ENCODE assay signal across 1 cellular context in the genomic region with DNA sequence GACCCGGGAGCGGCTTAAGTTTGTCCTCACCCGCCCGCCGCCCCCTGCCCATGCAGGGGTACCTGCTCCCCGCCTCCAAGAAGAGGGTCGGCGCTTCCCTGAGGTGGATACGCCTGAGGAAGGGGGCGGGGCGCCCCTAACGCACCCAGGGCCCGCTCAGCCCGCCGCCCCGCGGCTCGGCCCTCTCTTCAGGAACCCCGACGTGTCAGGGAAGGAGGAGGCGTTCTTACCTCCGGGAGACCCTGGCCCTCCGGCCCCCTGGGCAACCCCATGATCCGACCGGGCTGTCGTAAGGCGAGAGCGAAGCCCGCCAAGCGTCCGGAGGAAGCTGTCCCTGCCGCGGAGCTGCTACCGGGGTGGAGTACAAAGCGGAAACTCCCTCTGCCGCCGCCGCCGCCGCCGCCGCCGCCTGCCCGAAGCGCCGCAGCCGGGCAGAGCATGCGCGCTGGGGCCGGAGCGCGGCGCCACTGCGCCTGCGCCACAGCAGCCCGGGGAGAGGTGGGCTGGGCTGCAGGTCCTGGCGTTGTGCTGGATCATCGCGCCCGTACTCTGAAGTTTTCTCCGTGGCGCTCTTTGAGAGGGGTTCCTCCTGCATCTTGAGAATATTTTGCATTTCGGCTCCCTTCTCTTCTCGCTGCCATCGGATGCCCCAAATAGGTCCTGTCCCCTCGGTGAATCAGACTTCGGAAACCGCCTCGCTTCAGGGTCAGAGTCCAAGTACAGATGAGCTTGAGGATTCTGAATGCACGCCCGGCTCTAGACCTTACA.
TF ChIP-seq lines count a peak whose summit lies in the region.

A gene with protein sequence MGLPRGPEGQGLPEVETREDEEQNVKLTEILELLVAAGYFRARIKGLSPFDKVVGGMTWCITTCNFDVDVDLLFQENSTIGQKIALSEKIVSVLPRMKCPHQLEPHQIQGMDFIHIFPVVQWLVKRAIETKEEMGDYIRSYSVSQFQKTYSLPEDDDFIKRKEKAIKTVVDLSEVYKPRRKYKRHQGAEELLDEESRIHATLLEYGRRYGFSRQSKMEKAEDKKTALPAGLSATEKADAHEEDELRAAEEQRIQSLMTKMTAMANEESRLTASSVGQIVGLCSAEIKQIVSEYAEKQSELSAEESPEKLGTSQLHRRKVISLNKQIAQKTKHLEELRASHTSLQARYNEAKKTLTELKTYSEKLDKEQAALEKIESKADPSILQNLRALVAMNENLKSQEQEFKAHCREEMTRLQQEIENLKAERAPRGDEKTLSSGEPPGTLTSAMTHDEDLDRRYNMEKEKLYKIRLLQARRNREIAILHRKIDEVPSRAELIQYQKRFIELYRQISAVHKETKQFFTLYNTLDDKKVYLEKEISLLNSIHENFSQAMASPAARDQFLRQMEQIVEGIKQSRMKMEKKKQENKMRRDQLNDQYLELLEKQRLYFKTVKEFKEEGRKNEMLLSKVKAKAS (minus strand): TSS at position 347 of the 768 bp plus-strand sequence. CDS start 75 bp downstream, at position 272.

TF ChIP-seq in K562, 482 proteins besides CTCF, POLR2A, EP300 and RAD21 (continued from another document and continues in another):
- TF ChIP-seq, protein P1, sequence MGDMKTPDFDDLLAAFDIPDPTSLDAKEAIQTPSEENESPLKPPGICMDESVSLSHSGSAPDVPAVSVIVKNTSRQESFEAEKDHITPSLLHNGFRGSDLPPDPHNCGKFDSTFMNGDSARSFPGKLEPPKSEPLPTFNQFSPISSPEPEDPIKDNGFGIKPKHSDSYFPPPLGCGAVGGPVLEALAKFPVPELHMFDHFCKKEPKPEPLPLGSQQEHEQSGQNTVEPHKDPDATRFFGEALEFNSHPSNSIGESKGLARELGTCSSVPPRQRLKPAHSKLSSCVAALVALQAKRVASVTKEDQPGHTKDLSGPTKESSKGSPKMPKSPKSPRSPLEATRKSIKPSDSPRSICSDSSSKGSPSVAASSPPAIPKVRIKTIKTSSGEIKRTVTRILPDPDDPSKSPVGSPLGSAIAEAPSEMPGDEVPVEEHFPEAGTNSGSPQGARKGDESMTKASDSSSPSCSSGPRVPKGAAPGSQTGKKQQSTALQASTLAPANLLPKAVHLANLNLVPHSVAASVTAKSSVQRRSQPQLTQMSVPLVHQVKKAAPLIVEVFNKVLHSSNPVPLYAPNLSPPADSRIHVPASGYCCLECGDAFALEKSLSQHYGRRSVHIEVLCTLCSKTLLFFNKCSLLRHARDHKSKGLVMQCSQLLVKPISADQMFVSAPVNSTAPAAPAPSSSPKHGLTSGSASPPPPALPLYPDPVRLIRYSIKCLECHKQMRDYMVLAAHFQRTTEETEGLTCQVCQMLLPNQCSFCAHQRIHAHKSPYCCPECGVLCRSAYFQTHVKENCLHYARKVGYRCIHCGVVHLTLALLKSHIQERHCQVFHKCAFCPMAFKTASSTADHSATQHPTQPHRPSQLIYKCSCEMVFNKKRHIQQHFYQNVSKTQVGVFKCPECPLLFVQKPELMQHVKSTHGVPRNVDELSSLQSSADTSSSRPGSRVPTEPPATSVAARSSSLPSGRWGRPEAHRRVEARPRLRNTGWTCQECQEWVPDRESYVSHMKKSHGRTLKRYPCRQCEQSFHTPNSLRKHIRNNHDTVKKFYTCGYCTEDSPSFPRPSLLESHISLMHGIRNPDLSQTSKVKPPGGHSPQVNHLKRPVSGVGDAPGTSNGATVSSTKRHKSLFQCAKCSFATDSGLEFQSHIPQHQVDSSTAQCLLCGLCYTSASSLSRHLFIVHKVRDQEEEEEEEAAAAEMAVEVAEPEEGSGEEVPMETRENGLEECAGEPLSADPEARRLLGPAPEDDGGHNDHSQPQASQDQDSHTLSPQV (IDR thresholded peaks at IDR 0.05), result no peak
- TF ChIP-seq, protein P2, sequence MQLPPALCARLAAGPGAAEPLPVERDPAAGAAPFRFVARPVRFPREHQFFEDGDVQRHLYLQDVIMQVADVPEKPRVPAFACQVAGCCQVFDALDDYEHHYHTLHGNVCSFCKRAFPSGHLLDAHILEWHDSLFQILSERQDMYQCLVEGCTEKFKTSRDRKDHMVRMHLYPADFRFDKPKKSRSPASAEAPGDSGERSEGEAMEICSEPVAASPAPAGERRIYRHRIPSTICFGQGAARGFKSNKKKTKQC (CRISPR knock-in tag; IDR thresholded peaks at IDR 0.05), result no peak
- TF ChIP-seq RBFOX2 (IDR thresholded peaks at IDR 0.05; ENCODE audit: low read depth, low read length) (peak; percentile 79), SETDB1 (IDR thresholded peaks at IDR 0.05; ENCODE audit: low read length) (no peak), ASH1L (IDR thresholded peaks at IDR 0.05; ENCODE audit: borderline replicate concordance, low read depth, partially characterized antibody) (no peak), HMGN3 (IDR thresholded peaks at IDR 0.05; ENCODE audit: borderline replicate concordance, extremely low read depth, insufficient read length, low read depth, low read length) (peak; percentile 51), TAF9B (IDR thresholded peaks at IDR 0.05; ENCODE audit: partially characterized antibody) (no peak), L3MBTL2 (IDR thresholded peaks at IDR 0.05) (peak; percentile 55), RFX5 (IDR thresholded peaks at IDR 0.05; ENCODE audit: low read depth, low read length) (no peak), ETV5 (CRISPR knock-in tag; IDR thresholded peaks at IDR 0.05; ENCODE audit: low read depth) (no peak), NR4A1 (CRISPR knock-in tag; IDR thresholded peaks at IDR 0.05) (no peak), NR4A1 (tag; IDR thresholded peaks at IDR 0.05) (no peak), ZC3H4 (CRISPR knock-in tag; IDR thresholded peaks at IDR 0.05; ENCODE audit: borderline replicate concordance) (no peak), ZFP36 (IDR thresholded peaks at IDR 0.05; ENCODE audit: low read depth, low read length, partially characterized antibody) (no peak)
- TF ChIP-seq, protein P3, sequence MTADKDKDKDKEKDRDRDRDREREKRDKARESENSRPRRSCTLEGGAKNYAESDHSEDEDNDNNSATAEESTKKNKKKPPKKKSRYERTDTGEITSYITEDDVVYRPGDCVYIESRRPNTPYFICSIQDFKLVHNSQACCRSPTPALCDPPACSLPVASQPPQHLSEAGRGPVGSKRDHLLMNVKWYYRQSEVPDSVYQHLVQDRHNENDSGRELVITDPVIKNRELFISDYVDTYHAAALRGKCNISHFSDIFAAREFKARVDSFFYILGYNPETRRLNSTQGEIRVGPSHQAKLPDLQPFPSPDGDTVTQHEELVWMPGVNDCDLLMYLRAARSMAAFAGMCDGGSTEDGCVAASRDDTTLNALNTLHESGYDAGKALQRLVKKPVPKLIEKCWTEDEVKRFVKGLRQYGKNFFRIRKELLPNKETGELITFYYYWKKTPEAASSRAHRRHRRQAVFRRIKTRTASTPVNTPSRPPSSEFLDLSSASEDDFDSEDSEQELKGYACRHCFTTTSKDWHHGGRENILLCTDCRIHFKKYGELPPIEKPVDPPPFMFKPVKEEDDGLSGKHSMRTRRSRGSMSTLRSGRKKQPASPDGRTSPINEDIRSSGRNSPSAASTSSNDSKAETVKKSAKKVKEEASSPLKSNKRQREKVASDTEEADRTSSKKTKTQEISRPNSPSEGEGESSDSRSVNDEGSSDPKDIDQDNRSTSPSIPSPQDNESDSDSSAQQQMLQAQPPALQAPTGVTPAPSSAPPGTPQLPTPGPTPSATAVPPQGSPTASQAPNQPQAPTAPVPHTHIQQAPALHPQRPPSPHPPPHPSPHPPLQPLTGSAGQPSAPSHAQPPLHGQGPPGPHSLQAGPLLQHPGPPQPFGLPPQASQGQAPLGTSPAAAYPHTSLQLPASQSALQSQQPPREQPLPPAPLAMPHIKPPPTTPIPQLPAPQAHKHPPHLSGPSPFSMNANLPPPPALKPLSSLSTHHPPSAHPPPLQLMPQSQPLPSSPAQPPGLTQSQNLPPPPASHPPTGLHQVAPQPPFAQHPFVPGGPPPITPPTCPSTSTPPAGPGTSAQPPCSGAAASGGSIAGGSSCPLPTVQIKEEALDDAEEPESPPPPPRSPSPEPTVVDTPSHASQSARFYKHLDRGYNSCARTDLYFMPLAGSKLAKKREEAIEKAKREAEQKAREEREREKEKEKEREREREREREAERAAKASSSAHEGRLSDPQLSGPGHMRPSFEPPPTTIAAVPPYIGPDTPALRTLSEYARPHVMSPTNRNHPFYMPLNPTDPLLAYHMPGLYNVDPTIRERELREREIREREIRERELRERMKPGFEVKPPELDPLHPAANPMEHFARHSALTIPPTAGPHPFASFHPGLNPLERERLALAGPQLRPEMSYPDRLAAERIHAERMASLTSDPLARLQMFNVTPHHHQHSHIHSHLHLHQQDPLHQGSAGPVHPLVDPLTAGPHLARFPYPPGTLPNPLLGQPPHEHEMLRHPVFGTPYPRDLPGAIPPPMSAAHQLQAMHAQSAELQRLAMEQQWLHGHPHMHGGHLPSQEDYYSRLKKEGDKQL (CRISPR knock-in tag; IDR thresholded peaks at IDR 0.05; ENCODE audit: borderline replicate concordance), result no peak
- TF ChIP-seq, protein P4, sequence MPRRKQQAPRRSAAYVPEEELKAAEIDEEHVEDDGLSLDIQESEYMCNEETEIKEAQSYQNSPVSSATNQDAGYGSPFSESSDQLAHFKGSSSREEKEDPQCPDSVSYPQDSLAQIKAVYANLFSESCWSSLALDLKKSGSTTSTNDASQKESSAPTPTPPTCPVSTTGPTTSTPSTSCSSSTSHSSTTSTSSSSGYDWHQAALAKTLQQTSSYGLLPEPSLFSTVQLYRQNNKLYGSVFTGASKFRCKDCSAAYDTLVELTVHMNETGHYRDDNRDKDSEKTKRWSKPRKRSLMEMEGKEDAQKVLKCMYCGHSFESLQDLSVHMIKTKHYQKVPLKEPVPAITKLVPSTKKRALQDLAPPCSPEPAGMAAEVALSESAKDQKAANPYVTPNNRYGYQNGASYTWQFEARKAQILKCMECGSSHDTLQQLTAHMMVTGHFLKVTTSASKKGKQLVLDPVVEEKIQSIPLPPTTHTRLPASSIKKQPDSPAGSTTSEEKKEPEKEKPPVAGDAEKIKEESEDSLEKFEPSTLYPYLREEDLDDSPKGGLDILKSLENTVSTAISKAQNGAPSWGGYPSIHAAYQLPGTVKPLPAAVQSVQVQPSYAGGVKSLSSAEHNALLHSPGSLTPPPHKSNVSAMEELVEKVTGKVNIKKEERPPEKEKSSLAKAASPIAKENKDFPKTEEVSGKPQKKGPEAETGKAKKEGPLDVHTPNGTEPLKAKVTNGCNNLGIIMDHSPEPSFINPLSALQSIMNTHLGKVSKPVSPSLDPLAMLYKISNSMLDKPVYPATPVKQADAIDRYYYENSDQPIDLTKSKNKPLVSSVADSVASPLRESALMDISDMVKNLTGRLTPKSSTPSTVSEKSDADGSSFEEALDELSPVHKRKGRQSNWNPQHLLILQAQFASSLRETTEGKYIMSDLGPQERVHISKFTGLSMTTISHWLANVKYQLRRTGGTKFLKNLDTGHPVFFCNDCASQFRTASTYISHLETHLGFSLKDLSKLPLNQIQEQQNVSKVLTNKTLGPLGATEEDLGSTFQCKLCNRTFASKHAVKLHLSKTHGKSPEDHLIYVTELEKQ (CRISPR knock-in tag; IDR thresholded peaks at IDR 0.05), result no peak
- TF ChIP-seq, protein P5, sequence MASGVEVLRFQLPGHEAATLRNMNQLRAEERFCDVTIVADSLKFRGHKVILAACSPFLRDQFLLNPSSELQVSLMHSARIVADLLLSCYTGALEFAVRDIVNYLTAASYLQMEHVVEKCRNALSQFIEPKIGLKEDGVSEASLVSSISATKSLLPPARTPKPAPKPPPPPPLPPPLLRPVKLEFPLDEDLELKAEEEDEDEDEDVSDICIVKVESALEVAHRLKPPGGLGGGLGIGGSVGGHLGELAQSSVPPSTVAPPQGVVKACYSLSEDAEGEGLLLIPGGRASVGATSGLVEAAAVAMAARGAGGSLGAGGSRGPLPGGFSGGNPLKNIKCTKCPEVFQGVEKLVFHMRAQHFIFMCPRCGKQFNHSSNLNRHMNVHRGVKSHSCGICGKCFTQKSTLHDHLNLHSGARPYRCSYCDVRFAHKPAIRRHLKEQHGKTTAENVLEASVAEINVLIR (CRISPR knock-in tag; IDR thresholded peaks at IDR 0.05), result no peak
- TF ChIP-seq, protein P6, sequence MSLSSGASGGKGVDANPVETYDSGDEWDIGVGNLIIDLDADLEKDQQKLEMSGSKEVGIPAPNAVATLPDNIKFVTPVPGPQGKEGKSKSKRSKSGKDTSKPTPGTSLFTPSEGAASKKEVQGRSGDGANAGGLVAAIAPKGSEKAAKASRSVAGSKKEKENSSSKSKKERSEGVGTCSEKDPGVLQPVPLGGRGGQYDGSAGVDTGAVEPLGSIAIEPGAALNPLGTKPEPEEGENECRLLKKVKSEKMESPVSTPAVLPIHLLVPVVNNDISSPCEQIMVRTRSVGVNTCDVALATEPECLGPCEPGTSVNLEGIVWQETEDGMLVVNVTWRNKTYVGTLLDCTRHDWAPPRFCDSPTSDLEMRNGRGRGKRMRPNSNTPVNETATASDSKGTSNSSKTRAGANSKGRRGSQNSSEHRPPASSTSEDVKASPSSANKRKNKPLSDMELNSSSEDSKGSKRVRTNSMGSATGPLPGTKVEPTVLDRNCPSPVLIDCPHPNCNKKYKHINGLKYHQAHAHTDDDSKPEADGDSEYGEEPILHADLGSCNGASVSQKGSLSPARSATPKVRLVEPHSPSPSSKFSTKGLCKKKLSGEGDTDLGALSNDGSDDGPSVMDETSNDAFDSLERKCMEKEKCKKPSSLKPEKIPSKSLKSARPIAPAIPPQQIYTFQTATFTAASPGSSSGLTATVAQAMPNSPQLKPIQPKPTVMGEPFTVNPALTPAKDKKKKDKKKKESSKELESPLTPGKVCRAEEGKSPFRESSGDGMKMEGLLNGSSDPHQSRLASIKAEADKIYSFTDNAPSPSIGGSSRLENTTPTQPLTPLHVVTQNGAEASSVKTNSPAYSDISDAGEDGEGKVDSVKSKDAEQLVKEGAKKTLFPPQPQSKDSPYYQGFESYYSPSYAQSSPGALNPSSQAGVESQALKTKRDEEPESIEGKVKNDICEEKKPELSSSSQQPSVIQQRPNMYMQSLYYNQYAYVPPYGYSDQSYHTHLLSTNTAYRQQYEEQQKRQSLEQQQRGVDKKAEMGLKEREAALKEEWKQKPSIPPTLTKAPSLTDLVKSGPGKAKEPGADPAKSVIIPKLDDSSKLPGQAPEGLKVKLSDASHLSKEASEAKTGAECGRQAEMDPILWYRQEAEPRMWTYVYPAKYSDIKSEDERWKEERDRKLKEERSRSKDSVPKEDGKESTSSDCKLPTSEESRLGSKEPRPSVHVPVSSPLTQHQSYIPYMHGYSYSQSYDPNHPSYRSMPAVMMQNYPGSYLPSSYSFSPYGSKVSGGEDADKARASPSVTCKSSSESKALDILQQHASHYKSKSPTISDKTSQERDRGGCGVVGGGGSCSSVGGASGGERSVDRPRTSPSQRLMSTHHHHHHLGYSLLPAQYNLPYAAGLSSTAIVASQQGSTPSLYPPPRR (CRISPR knock-in tag; IDR thresholded peaks at IDR 0.05; ENCODE audit: borderline replicate concordance), result no peak
- TF ChIP-seq, protein P7, sequence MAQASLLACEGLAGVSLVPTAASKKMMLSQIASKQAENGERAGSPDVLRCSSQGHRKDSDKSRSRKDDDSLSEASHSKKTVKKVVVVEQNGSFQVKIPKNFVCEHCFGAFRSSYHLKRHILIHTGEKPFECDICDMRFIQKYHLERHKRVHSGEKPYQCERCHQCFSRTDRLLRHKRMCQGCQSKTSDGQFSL (CRISPR knock-in tag; IDR thresholded peaks at IDR 0.05), result no peak
- TF ChIP-seq, protein P7 (tag; IDR thresholded peaks at IDR 0.05), result no peak
- TF ChIP-seq, protein P8, sequence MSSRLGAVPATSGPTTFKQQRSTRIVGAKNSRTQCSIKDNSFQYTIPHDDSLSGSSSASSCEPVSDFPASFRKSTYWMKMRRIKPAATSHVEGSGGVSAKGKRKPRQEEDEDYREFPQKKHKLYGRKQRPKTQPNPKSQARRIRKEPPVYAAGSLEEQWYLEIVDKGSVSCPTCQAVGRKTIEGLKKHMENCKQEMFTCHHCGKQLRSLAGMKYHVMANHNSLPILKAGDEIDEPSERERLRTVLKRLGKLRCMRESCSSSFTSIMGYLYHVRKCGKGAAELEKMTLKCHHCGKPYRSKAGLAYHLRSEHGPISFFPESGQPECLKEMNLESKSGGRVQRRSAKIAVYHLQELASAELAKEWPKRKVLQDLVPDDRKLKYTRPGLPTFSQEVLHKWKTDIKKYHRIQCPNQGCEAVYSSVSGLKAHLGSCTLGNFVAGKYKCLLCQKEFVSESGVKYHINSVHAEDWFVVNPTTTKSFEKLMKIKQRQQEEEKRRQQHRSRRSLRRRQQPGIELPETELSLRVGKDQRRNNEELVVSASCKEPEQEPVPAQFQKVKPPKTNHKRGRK (tag; IDR thresholded peaks at IDR 0.05), result no peak
